ENCODE assay signal across 1 cellular context in the genomic region with DNA sequence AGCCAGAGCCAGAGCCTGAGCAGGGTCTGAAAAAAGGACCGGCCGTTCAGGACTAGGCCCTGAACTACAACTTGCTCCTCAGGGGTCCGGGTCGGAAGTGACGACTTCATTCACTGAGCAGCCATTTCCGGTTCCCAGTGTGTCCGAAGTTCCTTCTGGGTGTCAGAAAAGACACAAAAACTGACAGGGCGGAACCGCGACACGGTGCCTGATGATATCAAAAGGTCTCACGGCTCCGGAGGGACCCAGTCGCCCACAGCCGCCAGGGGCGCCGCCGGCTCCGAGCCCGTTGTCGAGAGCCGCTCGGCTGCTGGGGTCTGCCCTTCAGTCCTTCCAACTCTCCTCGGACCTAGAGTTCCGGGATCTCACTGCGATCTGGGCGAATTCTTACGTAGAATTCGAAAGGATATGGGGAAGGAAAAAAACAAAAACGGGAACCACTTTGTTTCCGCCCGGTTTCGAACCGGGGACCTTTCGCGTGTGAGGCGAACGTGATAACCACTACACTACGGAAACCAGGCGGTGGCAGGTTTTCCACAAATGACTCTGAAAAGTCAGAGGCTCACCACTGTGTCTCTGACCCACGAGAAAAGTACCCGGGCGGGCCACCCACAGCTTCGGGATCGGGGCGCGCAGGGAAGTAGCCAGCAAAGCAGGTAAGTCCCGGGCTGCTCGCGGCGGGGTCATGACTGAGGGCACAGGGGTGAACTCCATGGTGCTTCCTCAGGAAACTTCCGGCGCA.
A peak's percentile ranks its signal among the peaks of the same experiment; 100 is the strongest.
TF ChIP-seq lines count a peak whose summit lies in the region.

No MANE protein-coding gene starts in this region.

TF ChIP-seq in HepG2, 621 proteins besides CTCF, POLR2A, EP300 and RAD21 (continued from another document and continues in another):
- TF ChIP-seq, protein P1, sequence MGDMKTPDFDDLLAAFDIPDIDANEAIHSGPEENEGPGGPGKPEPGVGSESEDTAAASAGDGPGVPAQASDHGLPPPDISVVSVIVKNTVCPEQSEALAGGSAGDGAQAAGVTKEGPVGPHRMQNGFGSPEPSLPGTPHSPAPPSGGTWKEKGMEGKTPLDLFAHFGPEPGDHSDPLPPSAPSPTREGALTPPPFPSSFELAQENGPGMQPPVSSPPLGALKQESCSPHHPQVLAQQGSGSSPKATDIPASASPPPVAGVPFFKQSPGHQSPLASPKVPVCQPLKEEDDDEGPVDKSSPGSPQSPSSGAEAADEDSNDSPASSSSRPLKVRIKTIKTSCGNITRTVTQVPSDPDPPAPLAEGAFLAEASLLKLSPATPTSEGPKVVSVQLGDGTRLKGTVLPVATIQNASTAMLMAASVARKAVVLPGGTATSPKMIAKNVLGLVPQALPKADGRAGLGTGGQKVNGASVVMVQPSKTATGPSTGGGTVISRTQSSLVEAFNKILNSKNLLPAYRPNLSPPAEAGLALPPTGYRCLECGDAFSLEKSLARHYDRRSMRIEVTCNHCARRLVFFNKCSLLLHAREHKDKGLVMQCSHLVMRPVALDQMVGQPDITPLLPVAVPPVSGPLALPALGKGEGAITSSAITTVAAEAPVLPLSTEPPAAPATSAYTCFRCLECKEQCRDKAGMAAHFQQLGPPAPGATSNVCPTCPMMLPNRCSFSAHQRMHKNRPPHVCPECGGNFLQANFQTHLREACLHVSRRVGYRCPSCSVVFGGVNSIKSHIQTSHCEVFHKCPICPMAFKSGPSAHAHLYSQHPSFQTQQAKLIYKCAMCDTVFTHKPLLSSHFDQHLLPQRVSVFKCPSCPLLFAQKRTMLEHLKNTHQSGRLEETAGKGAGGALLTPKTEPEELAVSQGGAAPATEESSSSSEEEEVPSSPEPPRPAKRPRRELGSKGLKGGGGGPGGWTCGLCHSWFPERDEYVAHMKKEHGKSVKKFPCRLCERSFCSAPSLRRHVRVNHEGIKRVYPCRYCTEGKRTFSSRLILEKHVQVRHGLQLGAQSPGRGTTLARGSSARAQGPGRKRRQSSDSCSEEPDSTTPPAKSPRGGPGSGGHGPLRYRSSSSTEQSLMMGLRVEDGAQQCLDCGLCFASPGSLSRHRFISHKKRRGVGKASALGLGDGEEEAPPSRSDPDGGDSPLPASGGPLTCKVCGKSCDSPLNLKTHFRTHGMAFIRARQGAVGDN (CRISPR knock-in tag; IDR thresholded peaks at IDR 0.05), result peak; percentile 94
- TF ChIP-seq MEIS2 (CRISPR knock-in tag; IDR thresholded peaks at IDR 0.05) (peak; percentile 17; the same call in 1 of the 2 replicates), ZSCAN29 (CRISPR knock-in tag; conservative IDR thresholded peaks at IDR 0.05) (peak; percentile 79), NR2F1 (CRISPR knock-in tag; IDR thresholded peaks at IDR 0.05) (peak in 1 of 2 experiments; percentile 68; a peak in 1 of 4 replicates), BHLHE40 (IDR thresholded peaks at IDR 0.05; ENCODE audit: low read length) (no peak), ZNF124 (CRISPR knock-in tag; IDR thresholded peaks at IDR 0.05) (peak; percentile 56; the same call in 1 of the 2 replicates), ZNF451 (CRISPR knock-in tag; IDR thresholded peaks at IDR 0.05) (no peak), MYC (CRISPR knock-in tag; IDR thresholded peaks at IDR 0.05; ENCODE audit: borderline replicate concordance) (peak; percentile 58; the same call in 1 of the 2 replicates), HNRNPLL (IDR thresholded peaks at IDR 0.05; ENCODE audit: low read depth, low read length, poor library complexity, severe bottlenecking) (peak; percentile 90), CBX1 (IDR thresholded peaks at IDR 0.05; ENCODE audit: low read depth) (peak; percentile 65), MTA3 (CRISPR knock-in tag; IDR thresholded peaks at IDR 0.05) (no peak), RFXAP (CRISPR knock-in tag; IDR thresholded peaks at IDR 0.05; ENCODE audit: borderline replicate concordance) (0 out of 2 replicates have a peak, but pooled peaks have one; percentile 38), CEBPB (IDR thresholded peaks at IDR 0.05; ENCODE audit: borderline replicate concordance, low read depth, low read length) (no peak), SCMH1 (CRISPR knock-in tag; IDR thresholded peaks at IDR 0.05; ENCODE audit: borderline replicate concordance) (no peak), ZSCAN25 (CRISPR knock-in tag; IDR thresholded peaks at IDR 0.05) (peak; percentile 73; the same call in 1 of the 2 replicates), SUZ12 (IDR thresholded peaks at IDR 0.05; ENCODE audit: low read depth, low read length) (no peak), ZNF766 (CRISPR knock-in tag; IDR thresholded peaks at IDR 0.05; ENCODE audit: borderline replicate concordance) (peak; percentile 40; the same call in 1 of the 2 replicates), HDAC6 (IDR thresholded peaks at IDR 0.05; ENCODE audit: low read depth, low read length) (no peak), MIER2 (CRISPR knock-in tag; IDR thresholded peaks at IDR 0.05) (0 out of 2 replicates have a peak, but pooled peaks have one; percentile 36), ZNF788 (CRISPR knock-in tag; IDR thresholded peaks at IDR 0.05; ENCODE audit: borderline replicate concordance) (peak; percentile 81; the same call in 1 of the 2 replicates), MIXL1 (CRISPR knock-in tag; IDR thresholded peaks at IDR 0.05) (peak; percentile 52; the same call in 1 of the 2 replicates), EZH2 (conservative IDR thresholded peaks at IDR 0.05; ENCODE audit: low read depth, low read length) (no peak), RXRA (CRISPR knock-in tag; IDR thresholded peaks at IDR 0.05) (no peak; the same call in 1 of the 2 replicates), ZNF180 (CRISPR knock-in tag; IDR thresholded peaks at IDR 0.05; ENCODE audit: borderline replicate concordance, low read depth) (peak; percentile 80; the same call in 1 of the 2 replicates), AHR (CRISPR knock-in tag; IDR thresholded peaks at IDR 0.05) (peak; percentile 33; the same call in 1 of the 2 replicates), GATAD2A (CRISPR knock-in tag; IDR thresholded peaks at IDR 0.05) (peak; percentile 68), NR2F6 (IDR thresholded peaks at IDR 0.05) (peak; percentile 71), NR2F6 (CRISPR knock-in tag; IDR thresholded peaks at IDR 0.05) (peak; percentile 67), BCL6 (CRISPR knock-in tag; IDR thresholded peaks at IDR 0.05) (peak; percentile 17; the same call in 1 of the 2 replicates), ZNF703 (CRISPR knock-in tag; IDR thresholded peaks at IDR 0.05; ENCODE audit: borderline replicate concordance) (peak; percentile 70; the same call in 1 of the 2 replicates), CC2D1A (CRISPR knock-in tag; IDR thresholded peaks at IDR 0.05) (no peak), AGO2 (optimal IDR thresholded peaks at IDR 0.05; ENCODE audit: low read depth, low read length) (peak; percentile 73), SRSF9 (IDR thresholded peaks at IDR 0.05; ENCODE audit: borderline replicate concordance, insufficient read depth, low read depth, low read length, poor library complexity, severe bottlenecking) (no peak), SALL2 (CRISPR knock-in tag; IDR thresholded peaks at IDR 0.05) (peak; percentile 79; the same call in 1 of the 2 replicates), NFKB2 (CRISPR knock-in tag; IDR thresholded peaks at IDR 0.05; ENCODE audit: borderline replicate concordance) (peak; percentile 53; the same call in 1 of the 2 replicates), ZFP36L1 (CRISPR knock-in tag; IDR thresholded peaks at IDR 0.05) (peak; percentile 76; the same call in 1 of the 2 replicates)
- TF ChIP-seq, protein P2, sequence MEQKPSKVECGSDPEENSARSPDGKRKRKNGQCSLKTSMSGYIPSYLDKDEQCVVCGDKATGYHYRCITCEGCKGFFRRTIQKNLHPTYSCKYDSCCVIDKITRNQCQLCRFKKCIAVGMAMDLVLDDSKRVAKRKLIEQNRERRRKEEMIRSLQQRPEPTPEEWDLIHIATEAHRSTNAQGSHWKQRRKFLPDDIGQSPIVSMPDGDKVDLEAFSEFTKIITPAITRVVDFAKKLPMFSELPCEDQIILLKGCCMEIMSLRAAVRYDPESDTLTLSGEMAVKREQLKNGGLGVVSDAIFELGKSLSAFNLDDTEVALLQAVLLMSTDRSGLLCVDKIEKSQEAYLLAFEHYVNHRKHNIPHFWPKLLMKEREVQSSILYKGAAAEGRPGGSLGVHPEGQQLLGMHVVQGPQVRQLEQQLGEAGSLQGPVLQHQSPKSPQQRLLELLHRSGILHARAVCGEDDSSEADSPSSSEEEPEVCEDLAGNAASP (CRISPR knock-in tag; IDR thresholded peaks at IDR 0.05; ENCODE audit: borderline replicate concordance), result peak; percentile 59; the same call in 1 of the 2 replicates
- TF ChIP-seq, protein P3, sequence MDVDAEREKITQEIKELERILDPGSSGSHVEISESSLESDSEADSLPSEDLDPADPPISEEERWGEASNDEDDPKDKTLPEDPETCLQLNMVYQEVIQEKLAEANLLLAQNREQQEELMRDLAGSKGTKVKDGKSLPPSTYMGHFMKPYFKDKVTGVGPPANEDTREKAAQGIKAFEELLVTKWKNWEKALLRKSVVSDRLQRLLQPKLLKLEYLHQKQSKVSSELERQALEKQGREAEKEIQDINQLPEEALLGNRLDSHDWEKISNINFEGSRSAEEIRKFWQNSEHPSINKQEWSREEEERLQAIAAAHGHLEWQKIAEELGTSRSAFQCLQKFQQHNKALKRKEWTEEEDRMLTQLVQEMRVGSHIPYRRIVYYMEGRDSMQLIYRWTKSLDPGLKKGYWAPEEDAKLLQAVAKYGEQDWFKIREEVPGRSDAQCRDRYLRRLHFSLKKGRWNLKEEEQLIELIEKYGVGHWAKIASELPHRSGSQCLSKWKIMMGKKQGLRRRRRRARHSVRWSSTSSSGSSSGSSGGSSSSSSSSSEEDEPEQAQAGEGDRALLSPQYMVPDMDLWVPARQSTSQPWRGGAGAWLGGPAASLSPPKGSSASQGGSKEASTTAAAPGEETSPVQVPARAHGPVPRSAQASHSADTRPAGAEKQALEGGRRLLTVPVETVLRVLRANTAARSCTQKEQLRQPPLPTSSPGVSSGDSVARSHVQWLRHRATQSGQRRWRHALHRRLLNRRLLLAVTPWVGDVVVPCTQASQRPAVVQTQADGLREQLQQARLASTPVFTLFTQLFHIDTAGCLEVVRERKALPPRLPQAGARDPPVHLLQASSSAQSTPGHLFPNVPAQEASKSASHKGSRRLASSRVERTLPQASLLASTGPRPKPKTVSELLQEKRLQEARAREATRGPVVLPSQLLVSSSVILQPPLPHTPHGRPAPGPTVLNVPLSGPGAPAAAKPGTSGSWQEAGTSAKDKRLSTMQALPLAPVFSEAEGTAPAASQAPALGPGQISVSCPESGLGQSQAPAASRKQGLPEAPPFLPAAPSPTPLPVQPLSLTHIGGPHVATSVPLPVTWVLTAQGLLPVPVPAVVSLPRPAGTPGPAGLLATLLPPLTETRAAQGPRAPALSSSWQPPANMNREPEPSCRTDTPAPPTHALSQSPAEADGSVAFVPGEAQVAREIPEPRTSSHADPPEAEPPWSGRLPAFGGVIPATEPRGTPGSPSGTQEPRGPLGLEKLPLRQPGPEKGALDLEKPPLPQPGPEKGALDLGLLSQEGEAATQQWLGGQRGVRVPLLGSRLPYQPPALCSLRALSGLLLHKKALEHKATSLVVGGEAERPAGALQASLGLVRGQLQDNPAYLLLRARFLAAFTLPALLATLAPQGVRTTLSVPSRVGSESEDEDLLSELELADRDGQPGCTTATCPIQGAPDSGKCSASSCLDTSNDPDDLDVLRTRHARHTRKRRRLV (CRISPR knock-in tag; IDR thresholded peaks at IDR 0.05), result peak; percentile 90
- TF ChIP-seq, protein P4, sequence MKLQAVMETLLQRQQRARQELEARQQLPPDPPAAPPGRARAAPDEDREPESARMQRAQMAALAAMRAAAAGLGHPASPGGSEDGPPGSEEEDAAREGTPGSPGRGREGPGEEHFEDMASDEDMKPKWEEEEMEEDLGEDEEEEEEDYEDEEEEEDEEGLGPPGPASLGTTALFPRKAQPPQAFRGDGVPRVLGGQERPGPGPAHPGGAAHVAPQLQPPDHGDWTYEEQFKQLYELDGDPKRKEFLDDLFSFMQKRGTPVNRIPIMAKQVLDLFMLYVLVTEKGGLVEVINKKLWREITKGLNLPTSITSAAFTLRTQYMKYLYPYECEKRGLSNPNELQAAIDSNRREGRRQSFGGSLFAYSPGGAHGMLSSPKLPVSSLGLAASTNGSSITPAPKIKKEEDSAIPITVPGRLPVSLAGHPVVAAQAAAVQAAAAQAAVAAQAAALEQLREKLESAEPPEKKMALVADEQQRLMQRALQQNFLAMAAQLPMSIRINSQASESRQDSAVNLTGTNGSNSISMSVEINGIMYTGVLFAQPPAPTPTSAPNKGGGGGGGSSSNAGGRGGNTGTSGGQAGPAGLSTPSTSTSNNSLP (IDR thresholded peaks at IDR 0.05; ENCODE audit: low read depth, low read length), result 0 out of 2 replicates have a peak, but pooled peaks have one; percentile 21
- TF ChIP-seq, protein P5, sequence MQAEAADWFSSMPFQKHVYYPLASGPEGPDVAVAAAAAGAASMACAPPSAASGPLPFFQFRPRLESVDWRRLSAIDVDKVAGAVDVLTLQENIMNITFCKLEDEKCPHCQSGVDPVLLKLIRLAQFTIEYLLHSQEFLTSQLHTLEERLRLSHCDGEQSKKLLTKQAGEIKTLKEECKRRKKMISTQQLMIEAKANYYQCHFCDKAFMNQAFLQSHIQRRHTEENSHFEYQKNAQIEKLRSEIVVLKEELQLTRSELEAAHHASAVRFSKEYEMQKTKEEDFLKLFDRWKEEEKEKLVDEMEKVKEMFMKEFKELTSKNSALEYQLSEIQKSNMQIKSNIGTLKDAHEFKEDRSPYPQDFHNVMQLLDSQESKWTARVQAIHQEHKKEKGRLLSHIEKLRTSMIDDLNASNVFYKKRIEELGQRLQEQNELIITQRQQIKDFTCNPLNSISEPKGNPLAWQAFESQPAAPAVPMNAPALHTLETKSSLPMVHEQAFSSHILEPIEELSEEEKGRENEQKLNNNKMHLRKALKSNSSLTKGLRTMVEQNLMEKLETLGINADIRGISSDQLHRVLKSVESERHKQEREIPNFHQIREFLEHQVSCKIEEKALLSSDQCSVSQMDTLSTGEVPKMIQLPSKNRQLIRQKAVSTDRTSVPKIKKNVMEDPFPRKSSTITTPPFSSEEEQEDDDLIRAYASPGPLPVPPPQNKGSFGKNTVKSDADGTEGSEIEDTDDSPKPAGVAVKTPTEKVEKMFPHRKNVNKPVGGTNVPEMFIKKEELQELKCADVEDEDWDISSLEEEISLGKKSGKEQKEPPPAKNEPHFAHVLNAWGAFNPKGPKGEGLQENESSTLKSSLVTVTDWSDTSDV (CRISPR knock-in tag; IDR thresholded peaks at IDR 0.05), result peak; percentile 71; the same call in 1 of the 2 replicates
- TF ChIP-seq, protein P6, sequence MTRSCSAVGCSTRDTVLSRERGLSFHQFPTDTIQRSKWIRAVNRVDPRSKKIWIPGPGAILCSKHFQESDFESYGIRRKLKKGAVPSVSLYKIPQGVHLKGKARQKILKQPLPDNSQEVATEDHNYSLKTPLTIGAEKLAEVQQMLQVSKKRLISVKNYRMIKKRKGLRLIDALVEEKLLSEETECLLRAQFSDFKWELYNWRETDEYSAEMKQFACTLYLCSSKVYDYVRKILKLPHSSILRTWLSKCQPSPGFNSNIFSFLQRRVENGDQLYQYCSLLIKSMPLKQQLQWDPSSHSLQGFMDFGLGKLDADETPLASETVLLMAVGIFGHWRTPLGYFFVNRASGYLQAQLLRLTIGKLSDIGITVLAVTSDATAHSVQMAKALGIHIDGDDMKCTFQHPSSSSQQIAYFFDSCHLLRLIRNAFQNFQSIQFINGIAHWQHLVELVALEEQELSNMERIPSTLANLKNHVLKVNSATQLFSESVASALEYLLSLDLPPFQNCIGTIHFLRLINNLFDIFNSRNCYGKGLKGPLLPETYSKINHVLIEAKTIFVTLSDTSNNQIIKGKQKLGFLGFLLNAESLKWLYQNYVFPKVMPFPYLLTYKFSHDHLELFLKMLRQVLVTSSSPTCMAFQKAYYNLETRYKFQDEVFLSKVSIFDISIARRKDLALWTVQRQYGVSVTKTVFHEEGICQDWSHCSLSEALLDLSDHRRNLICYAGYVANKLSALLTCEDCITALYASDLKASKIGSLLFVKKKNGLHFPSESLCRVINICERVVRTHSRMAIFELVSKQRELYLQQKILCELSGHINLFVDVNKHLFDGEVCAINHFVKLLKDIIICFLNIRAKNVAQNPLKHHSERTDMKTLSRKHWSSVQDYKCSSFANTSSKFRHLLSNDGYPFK (CRISPR knock-in tag; IDR thresholded peaks at IDR 0.05; ENCODE audit: borderline replicate concordance), result peak; percentile 63; the same call in 1 of the 2 replicates
